Comparison of ENCODE assay signal across 9 cellular contexts in the genomic region with DNA sequence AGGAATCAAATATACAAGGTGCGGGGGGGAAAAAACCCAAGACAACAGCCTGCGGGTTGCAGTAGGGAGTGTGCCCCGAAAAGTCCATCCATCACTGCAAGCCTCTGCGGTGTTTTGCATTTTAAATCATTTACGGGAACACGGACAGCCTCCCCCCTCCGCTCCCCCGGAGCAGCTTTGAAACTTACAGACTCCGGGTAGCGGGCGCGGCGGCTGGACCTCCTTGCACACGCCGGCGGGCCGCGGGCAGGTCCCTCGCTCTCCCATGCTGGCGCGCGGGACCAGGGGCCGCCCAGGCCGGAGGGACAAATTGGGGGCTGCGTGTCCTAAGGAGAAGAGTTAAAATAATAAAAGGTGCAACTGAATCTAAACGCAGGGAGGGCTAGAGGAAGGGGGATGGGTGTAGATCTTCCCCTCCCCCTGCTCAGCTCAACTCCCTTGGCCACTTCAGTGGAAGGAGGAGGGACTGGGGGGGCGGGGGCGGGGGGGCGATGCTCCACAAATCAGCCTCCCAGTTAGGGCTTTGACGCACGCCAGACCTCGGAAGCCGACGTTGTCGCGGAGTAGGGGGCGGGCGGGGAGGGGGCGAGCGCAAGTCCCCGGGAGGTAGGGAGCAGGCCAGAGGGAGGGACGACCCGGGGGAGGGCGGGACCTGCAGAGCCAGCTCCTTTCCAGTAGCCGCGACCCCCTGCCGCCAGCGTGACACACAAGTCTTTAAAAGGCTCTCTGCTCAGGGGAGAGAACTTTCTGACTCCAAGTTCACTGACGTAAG. TPM values are rescaled to one million over a fixed set of nuclear protein-coding genes. Genes with fewer than 3 reads are reported as not detected.
DNase-seq lines count a peak whose midpoint lies in the region; ATAC-seq lines count a peak whose summit lies in the region.
"Had no signal": no experiment of that assay in that cellular context is flagged by ENCODE, and none has a peak within 500 bp of the region (broad histone marks: within the 10 kb centered on the region; RNA-seq: fewer than 3 reads in every experiment).

A gene (minus strand): TSS at position 349 of the 772 bp plus-strand sequence. CDS start 1,090 bp downstream, outside the sequence.

- peaks cover 4% of the 10 kb centered on the region for H3K4me1 ChIP-seq in CD4-positive, CD25-positive, alpha-beta regulatory T cell (ENCODE audit: control insufficient read depth, insufficient read depth, low read length, poor library complexity, severe bottlenecking)

- H3K36me3 ChIP-seq in CD4-positive, CD25-positive, alpha-beta regulatory T cell (ENCODE audit: control insufficient read depth, insufficient read depth, low read length) = no peaks in the 10 kb centered on the region

- no peak within 1 kb of the TSS for H3K4me3 ChIP-seq in CD4-positive, CD25-positive, alpha-beta regulatory T cell (ENCODE audit: low read depth, low read length)

- H3K9me3 ChIP-seq in CD4-positive, CD25-positive, alpha-beta regulatory T cell (ENCODE audit: control insufficient read depth in 2 of 2, low read length in 2 of 2) = no peaks in the 10 kb centered on the region

- no peak within 1 kb of the TSS for H3K27ac Mint-ChIP-seq in CD4-positive, CD25-positive, alpha-beta regulatory T cell
- H3K27ac Mint-ChIP-seq in stimulated activated naive CD8-positive, alpha-beta T cell treated with anti-CD3 and anti-CD28 coated beads, Interleukin-15, Interleukin-2, amounts not matched to agents 100 ng/mL and 50 ng/mL, for 24 hours = no peak within 1 kb of the TSS

- peaks cover 34% of the 10 kb centered on the region for H3K27me3 ChIP-seq in CD4-positive, CD25-positive, alpha-beta regulatory T cell (ENCODE audit: control insufficient read depth, insufficient read depth, low read length)
- no peaks in the 10 kb centered on the region for H3K27me3 ChIP-seq in layer of hippocampus (ENCODE audit: control insufficient read depth, insufficient read depth, low read length)

- peak in 2 of 3 donors; percentile 3 to 4 for DNase-seq in CD4-positive, CD25-positive, alpha-beta regulatory T cell
- DNase-seq in NCI-H1105 (lab: John Stamatoyannopoulos, UW) (peak; percentile 48), caudate nucleus (lab: John Stamatoyannopoulos, UW) (peak in 44 of 61 donors; percentile 1 to 76 (median 30)), NCI-H2171 treated with DMSO at 0.1 percent for 48 hours (lab: John Stamatoyannopoulos, UW) (no peak), GDM1 (lab: John Stamatoyannopoulos, UW) (no peak)

- H3K36me3 Mint-ChIP-seq in CD4-positive, CD25-positive, alpha-beta regulatory T cell = no peaks in the 10 kb centered on the region
- H3K36me3 Mint-ChIP-seq in stimulated activated naive CD8-positive, alpha-beta T cell treated with anti-CD3 and anti-CD28 coated beads, Interleukin-15, Interleukin-2, amounts not matched to agents 100 ng/mL and 50 ng/mL, for 24 hours (ENCODE audit: low read depth) = no peaks in the 10 kb centered on the region

- H3K9me3 Mint-ChIP-seq in CD4-positive, CD25-positive, alpha-beta regulatory T cell = peaks cover 0 to 2% (median 0%) of the 10 kb centered on the region in 7 donors
- no peaks in the 10 kb centered on the region for H3K9me3 Mint-ChIP-seq in stimulated activated naive CD8-positive, alpha-beta T cell treated with anti-CD3 and anti-CD28 coated beads, Interleukin-15, Interleukin-2, amounts not matched to agents 100 ng/mL and 50 ng/mL, for 24 hours

- peaks cover 41% of the 10 kb centered on the region for H3K27me3 Mint-ChIP-seq in CD4-positive, CD25-positive, alpha-beta regulatory T cell
- peaks cover 57% of the 10 kb centered on the region for H3K27me3 Mint-ChIP-seq in stimulated activated naive CD8-positive, alpha-beta T cell treated with anti-CD3 and anti-CD28 coated beads, Interleukin-15, Interleukin-2, amounts not matched to agents 100 ng/mL and 50 ng/mL, for 24 hours

- H3K4me3 Mint-ChIP-seq in CD4-positive, CD25-positive, alpha-beta regulatory T cell = peak within 1 kb of the TSS in 2 of 4 donors; percentile 63 to 64
- peak within 1 kb of the TSS; percentile 36 for H3K4me3 Mint-ChIP-seq in stimulated activated naive CD8-positive, alpha-beta T cell treated with anti-CD3 and anti-CD28 coated beads, Interleukin-15, Interleukin-2, amounts not matched to agents 100 ng/mL and 50 ng/mL, for 24 hours

- ATAC-seq in CD4-positive, CD25-positive, alpha-beta regulatory T cell (ENCODE audit: low read depth in 2 of 2) = no peak
- no peak for ATAC-seq in GM18517 (IDR thresholded peaks at IDR 0.05; ENCODE audit: unreplicated experiment)

- peaks cover 0 to 13% (median 2%) of the 10 kb centered on the region in 4 donors for H3K4me1 Mint-ChIP-seq in CD4-positive, CD25-positive, alpha-beta regulatory T cell
- H3K4me1 Mint-ChIP-seq in stimulated activated naive CD8-positive, alpha-beta T cell treated with anti-CD3 and anti-CD28 coated beads, Interleukin-15, Interleukin-2, amounts not matched to agents 100 ng/mL and 50 ng/mL, for 24 hours (ENCODE audit: low read depth) = peaks cover 6% of the 10 kb centered on the region

- no peak within 1 kb of the TSS for H3K27ac ChIP-seq in CD4-positive, CD25-positive, alpha-beta regulatory T cell (ENCODE audit: insufficient read depth, low read length, poor library complexity, severe bottlenecking)
- H3K27ac ChIP-seq in caudate nucleus (ENCODE audit: low read depth, low read length) (peak within 1 kb of the TSS; percentile 67), layer of hippocampus (ENCODE audit: low read depth, low read length) (peak within 1 kb of the TSS; percentile 59)

RNA-seq across cellular contexts. Expression of the gene that starts here (rescaled TPM):
- total RNA-seq in CD4-positive, CD25-positive, alpha-beta regulatory T cell = not detected
- under 1 TPM in 1 of 4 donors, not detected in 3; 0.15 TPM for polyA plus RNA-seq in CD4-positive, CD25-positive, alpha-beta regulatory T cell
- total RNA-seq: endothelial cell of umbilical vein had no signal
- polyA plus RNA-seq: endothelial cell of umbilical vein had no signal

Comparison
In these comparisons a context has a peak if more than half of its experiments do, and no peak if none do; other contexts are left out.
1. Peak in DNase-seq in CD4-positive, CD25-positive, alpha-beta regulatory T cell; RNA of the gene not detected or under 1 TPM.
2. DNase-seq: peak in NCI-H1105 (single experiment) and caudate nucleus (44 of 61); none in NCI-H2171 treated with DMSO at 0.1 percent for 48 hours (single experiment) and GDM1 (single experiment).